11 cellular contexts compared by ENCODE assay signal in the genomic region with DNA sequence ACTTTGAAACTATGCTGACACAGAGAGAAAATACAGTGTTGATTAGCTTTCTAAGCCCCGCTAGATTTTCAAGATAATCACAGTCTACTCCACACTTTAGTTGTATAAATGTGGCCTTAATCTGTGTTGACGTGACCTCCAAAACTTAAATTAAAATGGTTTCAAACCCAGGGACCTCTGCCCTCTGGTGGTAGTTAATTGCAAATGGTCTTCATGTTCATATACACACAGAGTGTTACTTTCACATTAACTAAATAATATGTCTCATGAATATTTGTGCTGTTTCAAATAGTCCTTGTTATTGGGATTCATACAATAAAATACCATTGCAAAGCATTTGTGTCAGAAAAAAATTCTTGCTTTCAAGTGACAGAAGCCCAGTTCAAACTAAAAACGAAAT.
DNase-seq lines count a peak whose midpoint lies in the region; ATAC-seq and TF ChIP-seq lines count a peak whose summit lies in the region.
"Had no signal": no experiment of that assay in that cellular context is flagged by ENCODE, and none has a peak within 500 bp of the region (broad histone marks: within the 10 kb centered on the region; RNA-seq: fewer than 3 reads in every experiment).

No MANE protein-coding gene starts in this region.

- peaks cover 5% of the 10 kb centered on the region; the same call in 1 of the 2 replicates for H3K4me1 ChIP-seq in OCI-LY3 (ENCODE audit: low read length)
- no peaks in the 10 kb centered on the region for H3K4me1 ChIP-seq in fibroblast of lung (ENCODE audit: control insufficient read depth, extremely low read depth, insufficient read depth, low read length)
- no peaks in the 10 kb centered on the region for H3K4me1 ChIP-seq in CD8-positive, alpha-beta memory T cell (ENCODE audit: insufficient read depth, low read length)
- H3K4me1 ChIP-seq: parathyroid adenoma had no signal

- no peaks in the 10 kb centered on the region for H3K27me3 Mint-ChIP-seq in CD8-positive, alpha-beta memory T cell

- H3K27ac Mint-ChIP-seq in CD8-positive, alpha-beta memory T cell, result no peak overlapping the region

- no peaks in the 10 kb centered on the region for H3K36me3 ChIP-seq in OCI-LY3 (replicated peaks; ENCODE audit: low read depth, low read length)
- no peaks in the 10 kb centered on the region for H3K36me3 ChIP-seq in fibroblast of lung (ENCODE audit: control insufficient read depth, insufficient read depth, low read length)
- H3K36me3 ChIP-seq in CD8-positive, alpha-beta memory T cell (ENCODE audit: insufficient read depth, low read length), result no peaks in the 10 kb centered on the region

- H3K79me2 ChIP-seq in OCI-LY3 (ENCODE audit: low read length) (no peaks in the 10 kb centered on the region), fibroblast of lung (ENCODE audit: control insufficient read depth, insufficient read depth, low read length) (no peaks in the 10 kb centered on the region)
- H3K79me2 ChIP-seq: parathyroid adenoma had no signal

- H4K20me1 ChIP-seq in OCI-LY3 (ENCODE audit: insufficient read depth, low read length), result no peaks in the 10 kb centered on the region
- H4K20me1 ChIP-seq in fibroblast of lung (ENCODE audit: control insufficient read depth, extremely low read depth, insufficient read depth, low read length), result no peaks in the 10 kb centered on the region

- H3K9ac ChIP-seq in OCI-LY3 (ENCODE audit: low read length) (no peak overlapping the region), fibroblast of lung (ENCODE audit: insufficient read depth, low read length) (no peak overlapping the region)
- H3K9ac ChIP-seq: parathyroid adenoma had no signal

- H3K9me3 ChIP-seq in OCI-LY3 (ENCODE audit: insufficient read depth, low read length), result no peaks in the 10 kb centered on the region
- no peaks in the 10 kb centered on the region for H3K9me3 ChIP-seq in fibroblast of lung (ENCODE audit: control insufficient read depth, insufficient read depth, low read depth, low read length)
- no peaks in the 10 kb centered on the region for H3K9me3 ChIP-seq in CD8-positive, alpha-beta memory T cell (ENCODE audit: low read length)

- peaks cover 0 to 4% (median 0%) of the 10 kb centered on the region in 5 donors for H3K9me3 Mint-ChIP-seq in CD8-positive, alpha-beta memory T cell

- TF ChIP-seq CTCF in OCI-LY3 (IDR thresholded peaks at IDR 0.05; ENCODE audit: low read depth, low read length), result peak; percentile 68
- peak; percentile 22 to 48 for TF ChIP-seq CTCF in fibroblast of lung (conservative IDR thresholded peaks at IDR 0.05 in 1 of 2, IDR thresholded peaks at IDR 0.05 in 1 of 2; ENCODE audit: low read depth in 1 of 2, low read length in 2 of 2)

- H2AFZ ChIP-seq in OCI-LY3 (ENCODE audit: low read depth, low read length) (0 out of 2 replicates have a peak overlapping the region, but pooled peaks have one; percentile 58), fibroblast of lung (ENCODE audit: low read length) (no peak overlapping the region)
- H2AFZ ChIP-seq: parathyroid adenoma had no signal

- H3K4me2 ChIP-seq in OCI-LY3 (ENCODE audit: low read length) (peak overlapping the region; percentile 63), fibroblast of lung (ENCODE audit: extremely low read depth, insufficient read depth, low read length) (no peak overlapping the region)

- POLR2A ChIA-PET in CD8-positive, alpha-beta memory T cell (lab: Charles Lee), result no interaction called here

- H3K27me3 ChIP-seq in OCI-LY3 (ENCODE audit: low read depth, low read length), result no peaks in the 10 kb centered on the region
- no peaks in the 10 kb centered on the region for H3K27me3 ChIP-seq in fibroblast of lung (ENCODE audit: control insufficient read depth, insufficient read depth, low read length)
- no peaks in the 10 kb centered on the region for H3K27me3 ChIP-seq in CD8-positive, alpha-beta memory T cell (ENCODE audit: insufficient read depth, low read length, poor library complexity, severe bottlenecking)

- CTCF ChIA-PET in CD8-positive, alpha-beta memory T cell (lab: Charles Lee), result no interaction called here

- no peak overlapping the region for H3K4me3 Mint-ChIP-seq in CD8-positive, alpha-beta memory T cell

- H3K4me3 ChIP-seq in OCI-LY3 (ENCODE audit: low read length) (peak overlapping the region; percentile 45), fibroblast of lung (replicated peaks in 1 of 4; ENCODE audit: control extremely low read depth in 1 of 4, insufficient read depth in 1 of 4, low read depth in 3 of 4, low read length in 4 of 4) (no peak overlapping the region)
- no peak overlapping the region for H3K4me3 ChIP-seq in CD8-positive, alpha-beta memory T cell (ENCODE audit: low read length)

- H3K4me1 Mint-ChIP-seq in CD8-positive, alpha-beta memory T cell, result no peaks in the 10 kb centered on the region

- H3K36me3 Mint-ChIP-seq in CD8-positive, alpha-beta memory T cell, result no peaks in the 10 kb centered on the region

- H3K27ac ChIP-seq in OCI-LY3 (ENCODE audit: low read length), result no peak overlapping the region
- H3K27ac ChIP-seq in fibroblast of lung (ENCODE audit: insufficient read depth, low read length), result no peak overlapping the region
- H3K27ac ChIP-seq in CD8-positive, alpha-beta memory T cell (ENCODE audit: low read depth, low read length), result no peak overlapping the region
- H3K27ac ChIP-seq: parathyroid adenoma had no signal

- ATAC-seq in GM18861 (IDR thresholded peaks at IDR 0.05; ENCODE audit: unreplicated experiment) (peak; percentile 62), GM18868 (IDR thresholded peaks at IDR 0.05; ENCODE audit: unreplicated experiment) (no peak), GM19455 (IDR thresholded peaks at IDR 0.05; ENCODE audit: unreplicated experiment) (no peak), GM21737 (IDR thresholded peaks at IDR 0.05; ENCODE audit: unreplicated experiment) (no peak)

- DNase-seq in AG08396 (ENCODE audit: low spot score) (peak; percentile 8), fibroblast of lung (ENCODE audit: low read depth in 2 of 2) (peak in 1 of 2 donors; percentile 23)
- DNase-seq in CD8-positive, alpha-beta memory T cell, result no peak
- DNase-seq: activated CD4-positive, CD25-positive, alpha-beta regulatory T cell; effector memory CD4-positive, alpha-beta T cell had no signal
